18 cellular contexts compared by ENCODE assay signal in the genomic region with DNA sequence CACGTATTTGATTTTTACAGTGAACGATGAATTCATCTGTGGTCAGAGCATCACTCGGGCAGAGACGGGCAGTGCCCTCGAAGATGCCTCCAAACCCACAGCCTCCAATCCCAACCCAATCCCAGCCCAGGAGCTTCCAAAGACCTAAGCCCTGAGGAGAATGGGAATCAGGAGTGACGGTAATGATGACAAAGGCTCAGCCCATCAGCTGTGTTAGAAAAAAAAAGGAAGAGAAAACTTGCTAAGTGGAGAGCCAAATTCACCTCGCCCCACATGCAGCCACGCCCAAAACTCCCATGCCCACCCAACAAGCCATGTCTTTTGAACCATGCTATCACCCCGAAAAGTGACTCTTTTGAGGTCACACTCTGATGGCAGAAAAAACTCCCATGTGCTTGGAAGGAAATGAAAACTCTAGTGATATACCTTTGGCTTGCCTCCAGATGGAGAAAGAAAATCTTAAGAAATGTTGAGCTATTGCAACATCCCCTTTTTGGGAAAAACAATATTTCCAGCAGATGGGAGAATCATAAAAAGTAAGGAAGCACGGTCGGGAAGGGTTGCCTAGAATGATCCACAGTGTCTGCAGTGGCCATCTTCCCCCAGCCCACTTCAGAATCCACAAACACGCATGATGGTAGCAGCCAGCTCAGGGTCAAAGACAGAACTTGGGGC. TPM values are rescaled to one million over a fixed set of nuclear protein-coding genes. Genes with fewer than 3 reads are reported as not detected.
A peak's percentile ranks its signal among the peaks of the same experiment; 100 is the strongest.
DNase-seq lines count a peak whose midpoint lies in the region; ATAC-seq and TF ChIP-seq lines count a peak whose summit lies in the region.
"Had no signal": no experiment of that assay in that cellular context is flagged by ENCODE, and none has a peak within 500 bp of the region (broad histone marks: within the 10 kb centered on the region; RNA-seq: fewer than 3 reads in every experiment).

No MANE protein-coding gene starts in this region.

- TF ChIP-seq CTCF in right atrium auricular region (IDR thresholded peaks at IDR 0.05) (no peak), fibroblast of mammary gland (conservative IDR thresholded peaks at IDR 0.05; ENCODE audit: control insufficient read depth, insufficient read depth, low read depth, low read length) (no peak)

- H3K27ac Mint-ChIP-seq in naive B cell, result peak overlapping the region; percentile 33 to 84 (median 60)
- H3K27ac Mint-ChIP-seq: activated naive CD8-positive, alpha-beta T cell treated with anti-CD3 and anti-CD28 coated beads, Interleukin-2, amount 10 ng/mL, durations not matched to agents 7 days and 5 days; stimulated activated naive CD8-positive, alpha-beta T cell treated with anti-CD3 and anti-CD28 coated beads, Interleukin-15, amount 100 ng/mL, for 72 hours; T-helper 2 cell treated with Interferon-gamma antibody and Interleukin-4, amounts not matched to agents 5 μg/mL and 100 μg/mL, for 36 hours had no signal

- DNase-seq in Right ventricle myocardium superior, result no peak
- DNase-seq in right atrium auricular region (ENCODE audit: low spot score), result no peak
- DNase-seq in fibroblast of mammary gland (ENCODE audit: low read depth), result peak; percentile 77
- DNase-seq in naive B cell, result no peak
- no peak for DNase-seq in stimulated activated CD8-positive, alpha-beta memory T cell treated with anti-CD3 and anti-CD28 coated beads, Interleukin-4, amount 100 ng/mL, for 48 hours
- no peak for DNase-seq in stimulated activated CD4-positive, alpha-beta T cell treated with anti-CD3 and anti-CD28 coated beads, Interleukin-4, amount 100 ng/mL, for 24 hours
- no peak for DNase-seq in NCI-H2196 treated with DMSO at 0.1 percent for 48 hours (lab: John Stamatoyannopoulos, UW; ENCODE audit: unreplicated experiment)
- DNase-seq: activated CD4-positive, alpha-beta T cell treated with anti-CD3 and anti-CD28 coated beads for 48 hours; activated naive CD8-positive, alpha-beta T cell treated with anti-CD3 and anti-CD28 coated beads, Interleukin-2, amount 10 ng/mL, durations not matched to agents 7 days and 5 days; Caco-2; Kasumi-1; NCI-H146; NCI-H446 treated with DMSO at 0.1 percent for 48 hours; SIG-M5; stimulated activated naive CD8-positive, alpha-beta T cell treated with anti-CD3 and anti-CD28 coated beads, Interleukin-15, amount 100 ng/mL, for 72 hours had no signal

- peak overlapping the region in 6 of 8 donors; percentile 10 to 68 (median 47) for H3K4me3 Mint-ChIP-seq in naive B cell
- H3K4me3 Mint-ChIP-seq: activated naive CD8-positive, alpha-beta T cell treated with anti-CD3 and anti-CD28 coated beads, Interleukin-2, amount 10 ng/mL, durations not matched to agents 7 days and 5 days; stimulated activated naive CD8-positive, alpha-beta T cell treated with anti-CD3 and anti-CD28 coated beads, Interleukin-15, amount 100 ng/mL, for 72 hours; T-helper 2 cell treated with Interferon-gamma antibody and Interleukin-4, amounts not matched to agents 5 μg/mL and 100 μg/mL, for 36 hours had no signal

- no peaks in the 10 kb centered on the region for H3K9me3 Mint-ChIP-seq in naive B cell
- H3K9me3 Mint-ChIP-seq: activated naive CD8-positive, alpha-beta T cell treated with anti-CD3 and anti-CD28 coated beads, Interleukin-2, amount 10 ng/mL, durations not matched to agents 7 days and 5 days; stimulated activated naive CD8-positive, alpha-beta T cell treated with anti-CD3 and anti-CD28 coated beads, Interleukin-15, amount 100 ng/mL, for 72 hours; T-helper 2 cell treated with Interferon-gamma antibody and Interleukin-4, amounts not matched to agents 5 μg/mL and 100 μg/mL, for 36 hours had no signal

- H3K4me3 ChIP-seq in right atrium auricular region (no peak overlapping the region), fibroblast of mammary gland (ENCODE audit: control insufficient read depth, low read depth, low read length) (no peak overlapping the region)

- peaks cover 10 to 13% of the 10 kb centered on the region in 2 donors for H3K36me3 Mint-ChIP-seq in naive B cell

- ATAC-seq in Right ventricle myocardium superior (ENCODE audit: poor library complexity) (peak; percentile 70), naive B cell (ENCODE audit: low read depth in 2 of 2) (peak in 1 of 2 donors; percentile 45), GM21515 (IDR thresholded peaks at IDR 0.05; ENCODE audit: unreplicated experiment) (no peak)
- ATAC-seq: stimulated activated naive CD8-positive, alpha-beta T cell treated with anti-CD3 and anti-CD28 coated beads, Interleukin-15, amount 100 ng/mL, for 72 hours had no signal

- H3K9me3 ChIP-seq in right atrium auricular region, result no peaks in the 10 kb centered on the region
- H3K9me3 ChIP-seq: Caco-2 had no signal

- peak overlapping the region in 1 of 2 donors; percentile 38 for H3K27ac ChIP-seq in right atrium auricular region
- H3K27ac ChIP-seq: HL-60 had no signal

- intact Hi-C loops in Right ventricle myocardium superior (cut with DNase I), result no loop called here

- peaks cover 0 to 29% of the 10 kb centered on the region in 2 donors for H3K4me1 ChIP-seq in right atrium auricular region

- no peaks in the 10 kb centered on the region for H3K27me3 ChIP-seq in right atrium auricular region

- no peaks in the 10 kb centered on the region for H3K27me3 Mint-ChIP-seq in naive B cell
- H3K27me3 Mint-ChIP-seq: activated naive CD8-positive, alpha-beta T cell treated with anti-CD3 and anti-CD28 coated beads, Interleukin-2, amount 10 ng/mL, durations not matched to agents 7 days and 5 days; stimulated activated naive CD8-positive, alpha-beta T cell treated with anti-CD3 and anti-CD28 coated beads, Interleukin-15, amount 100 ng/mL, for 72 hours had no signal

- H3K4me1 Mint-ChIP-seq in naive B cell, result peaks cover 54 to 73% (median 73%) of the 10 kb centered on the region in 3 donors

- no peaks in the 10 kb centered on the region for H3K36me3 ChIP-seq in right atrium auricular region

RNA-seq across cellular contexts. Expression of a gene that starts 37.7 kb away (rescaled TPM):
- 1.7 TPM for total RNA-seq in Right ventricle myocardium superior
- total RNA-seq in right atrium auricular region, result 10 to 100 TPM; 14.4 to 31.3 TPM
- polyA plus RNA-seq in naive B cell (ENCODE audit: low read depth in 6 of 6), result 1 to 10 TPM; 1.7 to 8.7 (median 3.9) TPM
